21 cellular contexts compared by ENCODE assay signal in the genomic region with DNA sequence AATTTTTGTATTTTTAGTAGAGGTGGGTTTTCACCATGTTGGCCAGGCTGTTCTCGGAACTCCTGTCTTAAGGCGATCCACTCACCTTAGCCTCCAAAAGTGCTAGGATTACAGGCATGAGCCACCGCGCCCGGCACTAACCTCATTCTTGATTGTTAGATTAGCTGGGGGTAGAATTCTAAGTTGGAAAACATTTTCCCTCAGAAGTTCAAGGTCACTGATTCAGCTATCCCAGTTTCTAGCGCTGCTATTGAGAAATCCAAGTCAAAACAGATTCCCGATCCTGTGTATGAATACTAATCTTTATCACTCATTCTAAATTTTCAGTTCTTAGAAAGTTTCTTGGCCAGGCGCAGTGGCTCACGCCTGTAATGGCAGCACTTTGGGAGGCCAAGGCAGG.
"Had no signal": no experiment of that assay in that cellular context is flagged by ENCODE, and none has a peak within 500 bp of the region (broad histone marks: within the 10 kb centered on the region; RNA-seq: fewer than 3 reads in every experiment).

No MANE protein-coding gene starts in this region.

- H3K36me3 ChIP-seq: colonic mucosa, esophagus squamous epithelium, gastrocnemius medialis, heart right ventricle, left ventricle myocardium inferior, lower lobe of right lung had no signal

- H3K9me3 ChIP-seq: colonic mucosa, esophagus squamous epithelium, gastrocnemius medialis, heart right ventricle, left ventricle myocardium inferior, lower lobe of right lung, mucosa of descending colon had no signal

- H3K4me3 ChIP-seq: colonic mucosa, esophagus squamous epithelium, gastrocnemius medialis, heart right ventricle, left ventricle myocardium inferior, lower lobe of right lung, mucosa of descending colon had no signal

- ATAC-seq: effector memory CD8-positive, alpha-beta T cell; esophagus mucosa; gastrocnemius medialis; heart right ventricle; left cardiac atrium; lower lobe of right lung had no signal

- H3K27ac ChIP-seq: epithelial cell of prostate, esophagus squamous epithelium, gastrocnemius medialis, heart right ventricle, left ventricle myocardium inferior had no signal

- DNase-seq: colonic mucosa; cortex of kidney; effector CD8-positive, alpha-beta T cell; effector memory CD8-positive, alpha-beta T cell; endodermal cell; erythroblast; esophagus squamous epithelium; foreskin fibroblast; foreskin melanocyte; gastrocnemius medialis; glutamatergic neuron; head of caudate nucleus; heart right ventricle; hippocampal formation; left cardiac atrium; left ventricle myocardium inferior; lower lobe of right lung; mesenchymal stem cell had no signal

- H3K27me3 ChIP-seq: colonic mucosa, esophagus squamous epithelium, gastrocnemius medialis had no signal

- H3K4me1 ChIP-seq: esophagus squamous epithelium had no signal
